Comparison of ENCODE assay signal across 8 cellular contexts in genomic region chr2:233853883-233854240, GRCh38. TPM values are rescaled to one million over a fixed set of nuclear protein-coding genes. Genes with fewer than 3 reads are reported as not detected.
DNase-seq lines count a peak whose midpoint lies in the region; ATAC-seq, FAIRE-seq and TF ChIP-seq lines count a peak whose summit lies in the region.

No MANE protein-coding gene starts in this region.

- peak; percentile 15 for DNase-seq in activated naive CD4-positive, alpha-beta T cell treated with anti-CD3 and anti-CD28 coated beads for 36 hours
- DNase-seq in activated naive CD4-positive, alpha-beta T cell treated with Interleukin-2 at 50 U/mL for 16 hours, result no peak
- DNase-seq in activated CD8-positive, alpha-beta T cell treated with anti-CD3 and anti-CD28 coated beads for 36 hours, result peak; percentile 12
- DNase-seq in kidney, result no peak
- DNase-seq in thyroid gland, result no peak
- no peak for DNase-seq in activated effector memory CD4-positive, alpha-beta T cell treated with Interleukin-2 at 50 U/mL for 16 hours
- DNase-seq in GM19238 (ENCODE audit: insufficient read length, low spot score), result no peak
- no peak for DNase-seq in activated CD8-positive, alpha-beta memory T cell treated with anti-CD3 and anti-CD28 coated beads, Interleukin-2, amount 50 U/mL, for 4 hours

- CTCF ChIA-PET in activated naive CD4-positive, alpha-beta T cell treated with anti-CD3 and anti-CD28 coated beads for 36 hours (lab: Charles Lee), result interaction anchor here (1.0 kb wide), 1 partner anchor 692 kb away, joined by 3 read pairs; no protein-coding TSS in a partner anchor
- CTCF ChIA-PET in activated CD8-positive, alpha-beta T cell treated with anti-CD3 and anti-CD28 coated beads for 36 hours (lab: Charles Lee), result no interaction called here

- H3K27me3 ChIP-seq in thyroid gland, result no peaks in the 10 kb centered on the region

- peak overlapping the region; percentile 93 for H3K4me3 Mint-ChIP-seq in activated naive CD4-positive, alpha-beta T cell treated with anti-CD3 and anti-CD28 coated beads for 36 hours
- peak overlapping the region; percentile 100 for H3K4me3 Mint-ChIP-seq in activated CD8-positive, alpha-beta T cell treated with anti-CD3 and anti-CD28 coated beads for 36 hours

- peaks cover 54% of the 10 kb centered on the region for H3K36me3 Mint-ChIP-seq in activated naive CD4-positive, alpha-beta T cell treated with anti-CD3 and anti-CD28 coated beads for 36 hours (ENCODE audit: low read depth)
- peaks cover 51% of the 10 kb centered on the region for H3K36me3 Mint-ChIP-seq in activated CD8-positive, alpha-beta T cell treated with anti-CD3 and anti-CD28 coated beads for 36 hours (ENCODE audit: low read depth)

- H3K4me3 ChIP-seq in kidney (ENCODE audit: low read length in 2 of 2) (peak overlapping the region; percentile 94 to 95), thyroid gland (replicated peaks in 1 of 3) (peak overlapping the region in 2 of 3 donors; percentile 33 to 48)

- no peak overlapping the region for H3K9ac ChIP-seq in kidney (ENCODE audit: low read length in 2 of 2)

- 0 to 1% methylated on average over 23 to 25 of the region's 25 CpGs for WGBS in thyroid gland, 2 donors

- peaks cover 17% of the 10 kb centered on the region for H3K4me1 Mint-ChIP-seq in activated naive CD4-positive, alpha-beta T cell treated with anti-CD3 and anti-CD28 coated beads for 36 hours (ENCODE audit: low read depth)
- H3K4me1 Mint-ChIP-seq in activated CD8-positive, alpha-beta T cell treated with anti-CD3 and anti-CD28 coated beads for 36 hours (ENCODE audit: low read depth), result peaks cover 27% of the 10 kb centered on the region

- TF ChIP-seq POLR2A in thyroid gland (IDR thresholded peaks at IDR 0.05), result no peak

- H3K27ac ChIP-seq in kidney (ENCODE audit: low read depth in 2 of 2, low read length in 2 of 2) (no peak overlapping the region), thyroid gland (no peak overlapping the region)

- no peaks in the 10 kb centered on the region for H3K9me3 Mint-ChIP-seq in activated naive CD4-positive, alpha-beta T cell treated with anti-CD3 and anti-CD28 coated beads for 36 hours
- H3K9me3 Mint-ChIP-seq in activated CD8-positive, alpha-beta T cell treated with anti-CD3 and anti-CD28 coated beads for 36 hours, result no peaks in the 10 kb centered on the region

- H3K36me3 ChIP-seq in kidney (ENCODE audit: control insufficient read depth in 1 of 2, insufficient read depth in 2 of 2, low read length in 2 of 2), result no peaks in the 10 kb centered on the region
- no peaks in the 10 kb centered on the region for H3K36me3 ChIP-seq in thyroid gland

- peak overlapping the region; percentile 95 for H3K27ac Mint-ChIP-seq in activated naive CD4-positive, alpha-beta T cell treated with anti-CD3 and anti-CD28 coated beads for 36 hours
- peak overlapping the region; percentile 95 for H3K27ac Mint-ChIP-seq in activated CD8-positive, alpha-beta T cell treated with anti-CD3 and anti-CD28 coated beads for 36 hours

- H3K9me3 ChIP-seq in kidney (ENCODE audit: control insufficient read depth in 1 of 2, low read length in 2 of 2) (no peaks in the 10 kb centered on the region), thyroid gland (no peaks in the 10 kb centered on the region)

- TF ChIP-seq CTCF in activated CD8-positive, alpha-beta T cell treated with anti-CD3 and anti-CD28 coated beads for 36 hours (IDR thresholded peaks at IDR 0.05), result no peak
- TF ChIP-seq CTCF in kidney (IDR thresholded peaks at IDR 0.05; ENCODE audit: borderline replicate concordance, extremely low read depth, insufficient read depth) (no peak), thyroid gland (IDR thresholded peaks at IDR 0.05) (no peak)

- POLR2A ChIA-PET in activated CD8-positive, alpha-beta T cell treated with anti-CD3 and anti-CD28 coated beads for 36 hours (lab: Charles Lee), result interaction anchor here (2.0 kb wide), 1 partner anchor 12 kb away, joined by 7 read pairs; no protein-coding TSS in a partner anchor

- no peak for FAIRE-seq in kidney (lab: Jason Lieb, UNC)

- ATAC-seq in activated CD8-positive, alpha-beta T cell treated with anti-CD3 and anti-CD28 coated beads for 36 hours, result no peak

- H3K27me3 Mint-ChIP-seq in activated naive CD4-positive, alpha-beta T cell treated with anti-CD3 and anti-CD28 coated beads for 36 hours (ENCODE audit: low read depth), result peaks cover 7% of the 10 kb centered on the region
- peaks cover 2% of the 10 kb centered on the region for H3K27me3 Mint-ChIP-seq in activated CD8-positive, alpha-beta T cell treated with anti-CD3 and anti-CD28 coated beads for 36 hours

- H3K4me1 ChIP-seq in kidney (ENCODE audit: control insufficient read depth in 1 of 2, insufficient read depth in 1 of 2, low read depth in 1 of 2, low read length in 2 of 2), result no peaks in the 10 kb centered on the region
- peaks cover 7% of the 10 kb centered on the region in 2 donors for H3K4me1 ChIP-seq in thyroid gland

- intact Hi-C loops in activated naive CD4-positive, alpha-beta T cell treated with anti-CD3 and anti-CD28 coated beads for 36 hours (cut with micrococcal nuclease), result loop anchor here (1.0 to 10.0 kb wide), 9 partner anchors 14 to 1157 kb away; partner anchors contain the start of genes DGKD, GIGYF2, MSL3B and USP40
- intact Hi-C loops in activated CD8-positive, alpha-beta T cell treated with anti-CD3 and anti-CD28 coated beads for 36 hours (cut with micrococcal nuclease), result no loop called here
- intact Hi-C loops in kidney (cut with DNase I) (no loop called here), thyroid gland (cut with DNase I) (no loop called here)

RNA-seq across cellular contexts. Expression of gene HJURP, which starts 0.5 kb away (rescaled TPM):
- total RNA-seq in activated naive CD4-positive, alpha-beta T cell treated with anti-CD3 and anti-CD28 coated beads for 36 hours, result 100 to 1,000 TPM; 127 to 129 TPM
- 10 to 100 TPM; 79.8 to 83.6 TPM for total RNA-seq in activated CD8-positive, alpha-beta T cell treated with anti-CD3 and anti-CD28 coated beads for 36 hours
- total RNA-seq in kidney (0.94 TPM), thyroid gland (under 1 TPM in 3 of 4 donors, not detected in 1; 0.27 to 0.45 (median 0.38) TPM)
- polyA plus RNA-seq in kidney (ENCODE audit: insufficient read depth, low read depth, low replicate concordance), result not detected

Comparison
In these comparisons a context has a peak if more than half of its experiments do, and no peak if none do; other contexts are left out.
1. DNase-seq: peak in activated naive CD4-positive, alpha-beta T cell treated with anti-CD3 and anti-CD28 coated beads for 36 hours (single experiment) and activated CD8-positive, alpha-beta T cell treated with anti-CD3 and anti-CD28 coated beads for 36 hours (single experiment); none in activated naive CD4-positive, alpha-beta T cell treated with Interleukin-2 at 50 U/mL for 16 hours (single experiment), kidney (single experiment), thyroid gland (0 of 2), activated effector memory CD4-positive, alpha-beta T cell treated with Interleukin-2 at 50 U/mL for 16 hours (single experiment), GM19238 (single experiment) and activated CD8-positive, alpha-beta memory T cell treated with anti-CD3 and anti-CD28 coated beads, Interleukin-2, amount 50 U/mL, for 4 hours (single experiment).
2. RNA of gene HJURP, which starts 0.5 kb away (total RNA-seq): 127 to 129 TPM in activated naive CD4-positive, alpha-beta T cell treated with anti-CD3 and anti-CD28 coated beads for 36 hours and 79.8 to 83.6 TPM in activated CD8-positive, alpha-beta T cell treated with anti-CD3 and anti-CD28 coated beads for 36 hours; 0.94 TPM in kidney (single experiment) and 0.27 to 0.45 TPM in thyroid gland; every median in the first group is over 10 times any median in the second.